Comparison of ENCODE assay signal across 8 cellular contexts in the genomic region with DNA sequence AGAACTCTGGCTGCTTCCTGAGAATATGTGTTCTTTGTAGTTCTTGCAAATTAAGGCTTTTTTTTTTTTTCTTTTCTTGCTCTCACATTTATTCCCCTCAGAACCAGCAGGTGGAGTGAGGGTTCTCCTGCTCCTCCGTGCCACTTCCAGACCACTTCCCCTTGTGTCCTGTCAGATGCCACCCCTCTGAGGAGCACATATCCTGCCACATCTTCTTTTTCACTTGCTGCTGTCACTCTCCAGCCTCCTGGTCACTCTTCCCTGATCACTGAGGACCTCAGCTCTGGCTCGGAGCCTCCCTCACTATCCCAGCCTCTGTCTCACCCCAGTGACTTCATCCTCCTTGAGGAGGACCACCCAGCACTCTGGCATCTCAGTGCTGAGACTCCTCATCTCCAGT.
DNase-seq lines count a peak whose midpoint lies in the region; ATAC-seq and TF ChIP-seq lines count a peak whose summit lies in the region.

No MANE protein-coding gene starts in this region.

- no peak for TF ChIP-seq POLR2A in suprapubic skin (IDR thresholded peaks at IDR 0.05)

- H3K4me1 ChIP-seq in suprapubic skin: no peaks in the 10 kb centered on the region

- no peak for TF ChIP-seq EP300 in suprapubic skin (IDR thresholded peaks at IDR 0.05)

- no peaks in the 10 kb centered on the region for H3K9me3 ChIP-seq in suprapubic skin

- H3K4me3 ChIP-seq in suprapubic skin: no peak overlapping the region

- peak; percentile 18 to 27 for DNase-seq in AML-193 (lab: John Stamatoyannopoulos, UW)
- peak; percentile 51 for DNase-seq in H4 (ENCODE audit: low spot score)
- DNase-seq in RPMI8226: peak; percentile 6
- peak; percentile 11 for DNase-seq in glomerular visceral epithelial cell (ENCODE audit: extremely low spot score)
- DNase-seq in suprapubic skin (ENCODE audit: low spot score in 2 of 2): no peak
- DNase-seq in NK-92 treated with Interleukin-12 subunit alpha and Interleukin-12 subunit beta, amount 100 ng/mL, for 24 hours (lab: John Stamatoyannopoulos, UW): no peak

- ATAC-seq in HG03565 (IDR thresholded peaks at IDR 0.05; ENCODE audit: unreplicated experiment) (no peak), HG02852 (IDR thresholded peaks at IDR 0.05; ENCODE audit: unreplicated experiment) (no peak)

- WGBS in suprapubic skin: 44% methylated on average over 2 of the region's 2 CpGs

- no peaks in the 10 kb centered on the region for H3K27me3 ChIP-seq in suprapubic skin

- H3K27ac ChIP-seq in suprapubic skin: no peak overlapping the region

- TF ChIP-seq CTCF in suprapubic skin (IDR thresholded peaks at IDR 0.05): peak in 1 of 2 donors; percentile 14

- no peaks in the 10 kb centered on the region for H3K36me3 ChIP-seq in suprapubic skin

Comparison
In these comparisons a context has a peak if more than half of its experiments do, and no peak if none do; other contexts are left out.
1. DNase-seq: peak in AML-193 (2 of 2), H4 (single experiment), RPMI8226 (single experiment) and glomerular visceral epithelial cell (single experiment); none in suprapubic skin (0 of 2) and NK-92 treated with Interleukin-12 subunit alpha and Interleukin-12 subunit beta, amount 100 ng/mL, for 24 hours (single experiment).